Comparison of ENCODE assay signal across 10 cellular contexts in the genomic region with DNA sequence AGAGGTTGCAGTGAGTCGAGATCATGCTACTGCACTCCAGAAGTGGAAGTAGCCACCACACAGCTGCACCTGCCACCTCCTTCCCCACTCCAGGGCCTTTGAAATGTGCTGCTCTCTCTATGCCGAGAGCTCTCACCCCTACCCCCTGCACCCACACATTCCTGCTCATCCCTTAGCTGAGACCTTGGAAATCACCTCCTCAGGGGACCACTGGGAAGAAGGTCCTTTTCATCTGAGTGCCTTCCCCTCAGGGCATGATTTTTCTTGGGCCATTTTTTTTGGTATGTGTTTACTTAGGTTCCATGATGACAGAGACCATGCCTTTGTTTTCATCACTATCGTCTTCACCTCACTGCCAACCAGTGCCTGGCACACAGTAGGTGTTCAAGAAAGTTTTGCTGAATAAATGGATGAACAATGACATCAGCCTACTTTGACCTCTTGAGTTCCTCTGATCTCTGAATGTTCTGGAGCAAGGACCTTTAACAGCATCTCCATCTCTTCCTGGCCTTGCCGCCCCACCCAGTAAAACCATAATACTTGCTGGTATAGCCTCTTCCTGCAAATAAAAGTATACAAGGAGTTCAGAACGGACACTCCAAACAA.
DNase-seq lines count a peak whose midpoint lies in the region; ATAC-seq and TF ChIP-seq lines count a peak whose summit lies in the region.
"Had no signal": no experiment of that assay in that cellular context is flagged by ENCODE, and none has a peak within 500 bp of the region (broad histone marks: within the 10 kb centered on the region; RNA-seq: fewer than 3 reads in every experiment).

No MANE protein-coding gene starts in this region.

- H4K91ac ChIP-seq in IMR-90 (ENCODE audit: insufficient read depth, low read depth, low read length) = peak overlapping the region; percentile 13; the same call in 1 of the 2 replicates

- peak overlapping the region; percentile 47; the same call in 1 of the 2 replicates for H2AK5ac ChIP-seq in IMR-90 (ENCODE audit: low read depth, low read length)

- peak overlapping the region; percentile 13; the same call in 1 of the 2 replicates for H2BK120ac ChIP-seq in IMR-90 (ENCODE audit: low read depth, low read length)

- intact Hi-C loops in A673 (cut with micrococcal nuclease; ENCODE audit: unreplicated experiment) = loop anchor here (10.0 kb wide), 1 partner anchor 754 kb away; no protein-coding TSS in a partner anchor
- intact Hi-C loops in IMR-90 (cut with micrococcal nuclease) = no loop called here
- intact Hi-C loops in MCF 10A (cut with micrococcal nuclease) = no loop called here
- intact Hi-C loops in naive thymus-derived CD4-positive, alpha-beta T cell (cut with micrococcal nuclease) = no loop called here

- peaks cover 0 to 32% of the 10 kb centered on the region in 2 experiments; a peak in 2 of 4 replicates for H3K79me1 ChIP-seq in IMR-90 (ENCODE audit: low read depth in 1 of 2, low read length in 2 of 2)

- H3K4me3 ChIP-seq in A673 (ENCODE audit: low read depth, low read length, poor library complexity, severe bottlenecking) (no peak overlapping the region), IMR-90 (ENCODE audit: insufficient read depth, low read depth, low read length) (no peak overlapping the region), WERI-Rb-1 (ENCODE audit: low read depth, low read length) (no peak overlapping the region)
- no peak overlapping the region for H3K4me3 ChIP-seq in naive thymus-derived CD4-positive, alpha-beta T cell (ENCODE audit: low read length)

- BruUV-seq in A673 (replicated peaks; lab: Mats Ljungman, UMichigan) = no TSS peak
- BruUV-seq in IMR-90 (replicated peaks; lab: Mats Ljungman, UMichigan) = no TSS peak
- no TSS peak for BruUV-seq in MCF 10A (replicated peaks; lab: Mats Ljungman, UMichigan)

- H4K5ac ChIP-seq in IMR-90 (ENCODE audit: low read depth, low read length) = peak overlapping the region; percentile 50

- ATAC-seq in IMR-90 (ENCODE audit: low read depth) = no peak
- ATAC-seq in naive thymus-derived CD4-positive, alpha-beta T cell = no peak

- peak overlapping the region; percentile 14 to 67; a peak in 2 of 4 replicates for H4K8ac ChIP-seq in IMR-90 (ENCODE audit: low read depth in 2 of 2, low read length in 2 of 2)

- in situ Hi-C loops in IMR-90 (cut with MboI; ENCODE audit: low sequenced_read_pairs) = no loop called here

- no peaks in the 10 kb centered on the region for H3K27me3 Mint-ChIP-seq in MCF 10A (ENCODE audit: insufficient read depth, unreplicated experiment)
- H3K27me3 Mint-ChIP-seq in naive thymus-derived CD4-positive, alpha-beta T cell = no peaks in the 10 kb centered on the region

- CTCF ChIA-PET in A673 (lab: Charles Lee) = no interaction called here
- CTCF ChIA-PET in IMR-90 (lab: Yijun Ruan, JAX) = no interaction called here
- CTCF ChIA-PET in MCF 10A (lab: Yijun Ruan, JAX) = interaction anchor here (0.7 to 8.4 kb wide), 7 partner anchors 9 to 140 kb away, joined by 3 to 123 read pairs (median 9); no protein-coding TSS in a partner anchor
- CTCF ChIA-PET in naive thymus-derived CD4-positive, alpha-beta T cell (lab: Charles Lee) = interaction anchor here (1.0 to 1.6 kb wide), 2 partner anchors 82 to 140 kb away, joined by 3 to 5 read pairs; no protein-coding TSS in a partner anchor

- peak overlapping the region; percentile 19; the same call in 1 of the 2 replicates for H3K18ac ChIP-seq in IMR-90 (ENCODE audit: low read depth, low read length)

- H3K36me3 Mint-ChIP-seq in MCF 10A (ENCODE audit: insufficient read depth, unreplicated experiment) = peaks cover 96% of the 10 kb centered on the region
- peaks cover 0 to 54% (median 20%) of the 10 kb centered on the region in 5 donors for H3K36me3 Mint-ChIP-seq in naive thymus-derived CD4-positive, alpha-beta T cell

- H2BK5ac ChIP-seq in IMR-90 (ENCODE audit: low read depth, low read length, poor library complexity, severe bottlenecking) = peak overlapping the region; percentile 44

- no peak for TF ChIP-seq POLR2A in IMR-90 (IDR thresholded peaks at IDR 0.05; ENCODE audit: low read depth, low read length)

- H3K4ac ChIP-seq in IMR-90 (ENCODE audit: low read depth, low read length) = peak overlapping the region; percentile 80

- H3K9me3 Mint-ChIP-seq in MCF 10A (ENCODE audit: unreplicated experiment) = no peaks in the 10 kb centered on the region
- H3K9me3 Mint-ChIP-seq in naive thymus-derived CD4-positive, alpha-beta T cell = no peaks in the 10 kb centered on the region

- peak overlapping the region; percentile 97 for H3K27ac Mint-ChIP-seq in MCF 10A (ENCODE audit: low read depth, unreplicated experiment)
- peak overlapping the region; percentile 44 to 89 (median 72) for H3K27ac Mint-ChIP-seq in naive thymus-derived CD4-positive, alpha-beta T cell

- H4K20me1 ChIP-seq in IMR-90 (ENCODE audit: insufficient read depth, low read length) = peaks cover 100% of the 10 kb centered on the region

- POLR2A ChIA-PET in A673 (lab: Charles Lee; ENCODE audit: low non-redundant PET) (no interaction called here), IMR-90 (lab: Charles Lee; ENCODE audit: unreplicated experiment) (no interaction called here), MCF 10A (lab: Yijun Ruan, JAX) (interaction anchor here (0.8 to 9.3 kb wide), 10 partner anchors 10 to 139 kb away, joined by 3 to 93 read pairs (median 5); no protein-coding TSS in a partner anchor)
- POLR2A ChIA-PET in naive thymus-derived CD4-positive, alpha-beta T cell (lab: Charles Lee) = no interaction called here

- peak overlapping the region; percentile 38 for H3K9ac ChIP-seq in IMR-90 (ENCODE audit: low read depth, low read length)

- H3K27ac ChIP-seq in A673 (ENCODE audit: low read depth, low read length, poor library complexity, severe bottlenecking) (peak overlapping the region; percentile 59), IMR-90 (ENCODE audit: insufficient read depth, low read length) (peak overlapping the region; percentile 84), WERI-Rb-1 (no peak overlapping the region)
- H3K27ac ChIP-seq in naive thymus-derived CD4-positive, alpha-beta T cell (ENCODE audit: low read depth, low read length) = no peak overlapping the region

- H3K27me3 ChIP-seq in A673 (replicated peaks; ENCODE audit: insufficient read depth, low read depth, low read length, poor library complexity) (no peaks in the 10 kb centered on the region), IMR-90 (ENCODE audit: control insufficient read depth, insufficient read depth, low read length) (no peaks in the 10 kb centered on the region), WERI-Rb-1 (ENCODE audit: insufficient read depth, low read depth, severe bottlenecking) (no peaks in the 10 kb centered on the region)
- no peaks in the 10 kb centered on the region for H3K27me3 ChIP-seq in naive thymus-derived CD4-positive, alpha-beta T cell (ENCODE audit: control insufficient read depth in 2 of 2, insufficient read depth in 2 of 2, low read length in 2 of 2)

- DNase-seq in A673 (ENCODE audit: low spot score) (no peak), IMR-90 (no peak), MCF 10A (ENCODE audit: unreplicated experiment) (no peak), cerebellar cortex (ENCODE audit: low spot score) (no peak), NCI-H128 (lab: John Stamatoyannopoulos, UW; ENCODE audit: unreplicated experiment) (no peak), mucosa of gallbladder (ENCODE audit: low spot score) (no peak), WERI-Rb-1 (no peak)
- no peak for DNase-seq in naive thymus-derived CD4-positive, alpha-beta T cell
- DNase-seq: activated CD4-positive, CD25-positive, alpha-beta regulatory T cell treated with anti-CD3 and anti-CD28 coated beads, Interleukin-2, amount 50 U/mL, for 72 hours; effector CD8-positive, alpha-beta T cell had no signal

- no peak for TF ChIP-seq RAD21 in IMR-90 (IDR thresholded peaks at IDR 0.05; ENCODE audit: low read length)

- H3K36me3 ChIP-seq in A673 (ENCODE audit: insufficient read depth, low read length, poor library complexity, severe bottlenecking) (peaks cover 81% of the 10 kb centered on the region), IMR-90 (ENCODE audit: control insufficient read depth, insufficient read depth, low read length) (peaks cover 70% of the 10 kb centered on the region), WERI-Rb-1 (no peaks in the 10 kb centered on the region)
- peaks cover 0 to 39% (median 0%) of the 10 kb centered on the region in 3 experiments for H3K36me3 ChIP-seq in naive thymus-derived CD4-positive, alpha-beta T cell (ENCODE audit: control insufficient read depth in 2 of 3, insufficient read depth in 3 of 3, low read length in 3 of 3)

- peak overlapping the region; percentile 1 for H3K23ac ChIP-seq in IMR-90 (ENCODE audit: low read depth, low read length)

- H3K9me3 ChIP-seq in A673 (ENCODE audit: low read depth, low read length, poor library complexity, severe bottlenecking) (peaks cover 11% of the 10 kb centered on the region), IMR-90 (ENCODE audit: control insufficient read depth, insufficient read depth, low read length) (no peaks in the 10 kb centered on the region), WERI-Rb-1 (ENCODE audit: severe bottlenecking) (no peaks in the 10 kb centered on the region)
- no peaks in the 10 kb centered on the region for H3K9me3 ChIP-seq in naive thymus-derived CD4-positive, alpha-beta T cell (ENCODE audit: control insufficient read depth in 2 of 3, low read length in 3 of 3)

- 83% methylated on average over 1 of the region's 5 CpGs; no CpG with 5 or more reads in 1 of the 2 experiments for WGBS in IMR-90 (ENCODE audit: extremely low coverage in 2 of 2, insufficient read length in 1 of 2), 2 experiments

- peak overlapping the region; percentile 62; the same call in 1 of the 2 replicates for H3K56ac ChIP-seq in IMR-90 (ENCODE audit: extremely low read depth, insufficient read depth, low read length)

- H3K4me1 ChIP-seq in A673 (ENCODE audit: insufficient read depth, low read length, poor library complexity, severe bottlenecking) = peaks cover 88% of the 10 kb centered on the region
- H3K4me1 ChIP-seq in IMR-90 (ENCODE audit: control insufficient read depth, insufficient read depth, low read length) = peaks cover 56% of the 10 kb centered on the region
- peaks cover 19 to 21% of the 10 kb centered on the region in 2 donors for H3K4me1 ChIP-seq in naive thymus-derived CD4-positive, alpha-beta T cell (ENCODE audit: control insufficient read depth in 2 of 2, insufficient read depth in 2 of 2, low read length in 2 of 2)

- peaks cover 18% of the 10 kb centered on the region for H3K9me1 ChIP-seq in IMR-90 (ENCODE audit: insufficient read depth, low read length)

- H2BK20ac ChIP-seq in IMR-90 (ENCODE audit: low read depth, low read length) = no peak overlapping the region

- H3K14ac ChIP-seq in IMR-90 (replicated peaks; ENCODE audit: low read depth, low read length) = peak overlapping the region; percentile 49

- no peak for TF ChIP-seq CTCF in A673 (conservative IDR thresholded peaks at IDR 0.05; ENCODE audit: low read depth, low read length)
- TF ChIP-seq CTCF in IMR-90 (conservative IDR thresholded peaks at IDR 0.05; ENCODE audit: low read depth, low read length) = no peak
- no peak for TF ChIP-seq CTCF in MCF 10A (IDR thresholded peaks at IDR 0.05; ENCODE audit: unreplicated experiment)
- TF ChIP-seq CTCF in WERI-Rb-1 (IDR thresholded peaks at IDR 0.05; ENCODE audit: low read depth, low read length) = no peak

- dilution Hi-C loops in IMR-90 (cut with HindIII; ENCODE audit: low sequenced_read_pairs, unreplicated experiment) = no loop called here

- H2BK15ac ChIP-seq in IMR-90 (ENCODE audit: low read depth, low read length) = no peak overlapping the region

- peaks cover 81% of the 10 kb centered on the region for H3K4me1 Mint-ChIP-seq in MCF 10A (ENCODE audit: insufficient read depth, unreplicated experiment)
- H3K4me1 Mint-ChIP-seq in naive thymus-derived CD4-positive, alpha-beta T cell = peaks cover 44 to 82% (median 79%) of the 10 kb centered on the region in 7 donors

- H3K4me3 Mint-ChIP-seq in MCF 10A (ENCODE audit: unreplicated experiment) = peak overlapping the region; percentile 59
- H3K4me3 Mint-ChIP-seq in naive thymus-derived CD4-positive, alpha-beta T cell = no peak overlapping the region

- peak overlapping the region; percentile 48 for H3K4me2 ChIP-seq in IMR-90 (ENCODE audit: low read depth, low read length)

- peak overlapping the region; percentile 11 for H2AK9ac ChIP-seq in IMR-90 (replicated peaks; ENCODE audit: low read depth, low read length, poor library complexity)

- H2AFZ ChIP-seq in IMR-90 (replicated peaks; ENCODE audit: low read length, poor library complexity) = no peak overlapping the region

Comparison
In these comparisons a context has a peak if more than half of its experiments do, and no peak if none do; other contexts are left out.
1. H3K27ac ChIP-seq: peak in A673 (single experiment) and IMR-90 (single experiment); none in naive thymus-derived CD4-positive, alpha-beta T cell (single experiment) and WERI-Rb-1 (single experiment).
2. CTCF ChIA-PET loops: an anchor here in MCF 10A (0.7 to 8.4 kb wide) and naive thymus-derived CD4-positive, alpha-beta T cell (1.0 to 1.6 kb wide); none called in A673 and IMR-90.